1 cellular context compared by ENCODE assay signal in the genomic region with DNA sequence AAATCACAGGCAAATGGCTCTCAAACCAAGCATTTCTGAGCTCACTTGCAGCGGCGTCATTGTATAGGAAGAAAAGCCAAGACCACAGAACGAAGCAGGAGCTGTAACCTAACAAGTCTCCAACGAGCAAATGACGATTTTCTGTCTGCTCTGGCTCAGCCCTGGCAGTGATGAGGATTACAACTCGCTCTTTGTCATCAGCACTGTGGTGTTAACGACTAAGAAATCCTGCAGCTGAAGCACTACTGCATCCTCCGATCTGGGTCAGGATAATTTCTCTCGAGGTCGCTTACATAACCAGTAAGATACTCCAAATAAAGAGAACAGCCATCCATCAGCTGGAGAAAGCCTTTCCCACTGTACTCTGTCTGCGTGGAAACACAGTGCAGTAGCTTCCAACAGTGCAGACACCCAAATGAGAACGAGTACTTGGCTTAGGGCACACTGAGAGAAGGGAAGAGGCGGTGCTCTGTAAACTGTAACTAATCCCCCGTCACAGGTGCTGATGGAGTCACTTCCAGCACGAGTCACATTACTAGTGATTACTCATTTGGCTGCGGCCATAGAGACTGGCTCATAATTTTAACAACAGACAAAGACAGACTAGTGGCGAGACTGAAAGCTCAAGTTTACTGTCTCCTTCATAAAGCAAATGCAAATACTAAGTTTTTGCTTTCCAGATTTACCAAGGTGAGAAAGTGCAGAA.
TF ChIP-seq lines count a peak whose summit lies in the region.

No MANE protein-coding gene starts in this region.

TF ChIP-seq in H1, 55 proteins besides CTCF, POLR2A, EP300 and RAD21:
- peak; percentile 94 for TF ChIP-seq TAF7 (optimal IDR thresholded peaks at IDR 0.05; ENCODE audit: borderline replicate concordance, low read depth, low read length)
- TF ChIP-seq GABPA (IDR thresholded peaks at IDR 0.05; ENCODE audit: borderline replicate concordance, insufficient read depth, low read length): no peak
- 0 out of 2 replicates have a peak, but pooled peaks have one; percentile 37 for TF ChIP-seq KDM1A (IDR thresholded peaks at IDR 0.05; ENCODE audit: borderline replicate concordance, low read length)
- TF ChIP-seq CEBPB (IDR thresholded peaks at IDR 0.05; ENCODE audit: low read depth, low read length): 0 out of 2 replicates have a peak, but pooled peaks have one; percentile 1
- TF ChIP-seq KDM4A (IDR thresholded peaks at IDR 0.05; ENCODE audit: low read depth, low read length, severe bottlenecking): no peak
- 0 out of 2 replicates have a peak, but pooled peaks have one; percentile 34 for TF ChIP-seq BACH1 (IDR thresholded peaks at IDR 0.05; ENCODE audit: low read length)
- TF ChIP-seq NRF1 (IDR thresholded peaks at IDR 0.05; ENCODE audit: low read depth, low read length): no peak
- peak; percentile 89 for TF ChIP-seq TBP (IDR thresholded peaks at IDR 0.05; ENCODE audit: low read depth, low read length)
- peak; percentile 28 to 71; a peak in 2 of 4 replicates for TF ChIP-seq SIN3A (conservative IDR thresholded peaks at IDR 0.05 in 1 of 2, IDR thresholded peaks at IDR 0.05 in 1 of 2; ENCODE audit: low read depth in 1 of 2, low read length in 2 of 2)
- no peak for TF ChIP-seq KDM5A (IDR thresholded peaks at IDR 0.05; ENCODE audit: low read length)
- no peak for TF ChIP-seq MAFK (IDR thresholded peaks at IDR 0.05; ENCODE audit: low read depth, low read length)
- peak; percentile 97 for TF ChIP-seq TAF1 (IDR thresholded peaks at IDR 0.05; ENCODE audit: low read depth, low read length)
- TF ChIP-seq SP1 (IDR thresholded peaks at IDR 0.05; ENCODE audit: low read depth, low read length): 0 out of 2 replicates have a peak, but pooled peaks have one; percentile 2
- peak; percentile 86; the same call in 1 of the 2 replicates for TF ChIP-seq GTF2F1 (IDR thresholded peaks at IDR 0.05; ENCODE audit: borderline replicate concordance, low read depth, low read length)
- no peak for TF ChIP-seq CBX8 (IDR thresholded peaks at IDR 0.05; ENCODE audit: borderline replicate concordance, low read depth, low read length)
- peak; percentile 77 for TF ChIP-seq JUND (IDR thresholded peaks at IDR 0.05; ENCODE audit: low read length)
- TF ChIP-seq, protein P1, sequence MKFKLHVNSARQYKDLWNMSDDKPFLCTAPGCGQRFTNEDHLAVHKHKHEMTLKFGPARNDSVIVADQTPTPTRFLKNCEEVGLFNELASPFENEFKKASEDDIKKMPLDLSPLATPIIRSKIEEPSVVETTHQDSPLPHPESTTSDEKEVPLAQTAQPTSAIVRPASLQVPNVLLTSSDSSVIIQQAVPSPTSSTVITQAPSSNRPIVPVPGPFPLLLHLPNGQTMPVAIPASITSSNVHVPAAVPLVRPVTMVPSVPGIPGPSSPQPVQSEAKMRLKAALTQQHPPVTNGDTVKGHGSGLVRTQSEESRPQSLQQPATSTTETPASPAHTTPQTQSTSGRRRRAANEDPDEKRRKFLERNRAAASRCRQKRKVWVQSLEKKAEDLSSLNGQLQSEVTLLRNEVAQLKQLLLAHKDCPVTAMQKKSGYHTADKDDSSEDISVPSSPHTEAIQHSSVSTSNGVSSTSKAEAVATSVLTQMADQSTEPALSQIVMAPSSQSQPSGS (IDR thresholded peaks at IDR 0.05; ENCODE audit: low read length): peak; percentile 66
- peak; percentile 81 for TF ChIP-seq YY1 (IDR thresholded peaks at IDR 0.05; ENCODE audit: low read depth, low read length)
- TF ChIP-seq BRCA1 (IDR thresholded peaks at IDR 0.05; ENCODE audit: low read depth, low read length): no peak
- TF ChIP-seq ASH2L (IDR thresholded peaks at IDR 0.05; ENCODE audit: low read length): peak; percentile 73
- no peak for TF ChIP-seq SIRT6 (IDR thresholded peaks at IDR 0.05; ENCODE audit: low read length)
- peak; percentile 33 for TF ChIP-seq NANOG (IDR thresholded peaks at IDR 0.05; ENCODE audit: insufficient read depth, low read depth, low read length, poor library complexity, severe bottlenecking)
- no peak for TF ChIP-seq JUN (IDR thresholded peaks at IDR 0.05; ENCODE audit: low read depth, low read length)
- TF ChIP-seq CREB1 (IDR thresholded peaks at IDR 0.05): peak; percentile 39
- TF ChIP-seq TCF12 (IDR thresholded peaks at IDR 0.05; ENCODE audit: low read depth, low read length): 0 out of 2 replicates have a peak, but pooled peaks have one; percentile 27
- no peak for TF ChIP-seq SP4 (IDR thresholded peaks at IDR 0.05; ENCODE audit: low read length)
- no peak for TF ChIP-seq CBX5 (IDR thresholded peaks at IDR 0.05; ENCODE audit: low read depth, low read length)
- TF ChIP-seq POLR2AphosphoS5 (IDR thresholded peaks at IDR 0.05; ENCODE audit: low read depth, low read length): peak; percentile 96
- no peak for TF ChIP-seq FOSL1 (IDR thresholded peaks at IDR 0.05; ENCODE audit: insufficient read depth, low read depth, low read length)
- no peak for TF ChIP-seq RXRA (IDR thresholded peaks at IDR 0.05; ENCODE audit: insufficient read depth, low read depth, low read length)
- no peak for TF ChIP-seq ZNF274 (IDR thresholded peaks at IDR 0.05; ENCODE audit: borderline replicate concordance, extremely low read depth, low read length)
- TF ChIP-seq RBBP5 (IDR thresholded peaks at IDR 0.05; ENCODE audit: borderline replicate concordance, low read depth, low read length): no peak
- peak; percentile 44; the same call in 1 of the 2 replicates for TF ChIP-seq MAX (IDR thresholded peaks at IDR 0.05)
- 0 out of 2 replicates have a peak, but pooled peaks have one; percentile 8 for TF ChIP-seq CHD1 (IDR thresholded peaks at IDR 0.05; ENCODE audit: low read depth, low read length)
- TF ChIP-seq TEAD4 (IDR thresholded peaks at IDR 0.05; ENCODE audit: low read depth, low read length): no peak
